9 cellular contexts compared by ENCODE assay signal in the genomic region with DNA sequence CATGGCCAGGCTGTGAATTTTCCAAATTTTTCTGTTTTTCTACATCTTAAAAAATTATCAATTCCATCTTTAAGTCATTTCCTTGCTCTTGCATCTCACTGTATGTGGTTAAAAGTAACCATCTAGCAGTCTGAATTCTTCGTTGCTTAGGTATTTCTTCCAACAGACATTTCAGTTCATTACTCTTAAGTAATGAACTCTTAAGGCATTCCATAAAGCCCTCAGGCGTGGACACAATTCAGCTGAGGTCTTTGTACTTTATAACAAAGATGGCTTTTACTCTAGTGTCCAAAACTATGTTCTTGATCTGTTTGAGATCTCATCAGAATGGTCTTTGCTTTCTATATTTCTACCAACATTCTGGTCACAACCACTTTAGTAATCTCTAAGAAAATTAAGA.
"Had no signal": no experiment of that assay in that cellular context is flagged by ENCODE, and none has a peak within 500 bp of the region (broad histone marks: within the 10 kb centered on the region; RNA-seq: fewer than 3 reads in every experiment).

No MANE protein-coding gene starts in this region.

- FAIRE-seq: H1, H54, HTR-8/SVneo, K562 had no signal

- DNase-seq: H9, HCEC 1CT, IMR-90, KG1 had no signal

- H2AFZ ChIP-seq: GM23338 had no signal

- H3K4me3 Mint-ChIP-seq: GM23338, H9 had no signal

- ATAC-seq: GM23338, K562 had no signal

- H3K27ac Mint-ChIP-seq: GM23338, H9 had no signal

- H3K4me3 ChIP-seq: GM23338, K562 had no signal

- H3K9me3 Mint-ChIP-seq: GM23338 had no signal

- H3K4me2 ChIP-seq: GM23338 had no signal
